ENCODE assay signal across 9 cellular contexts in genomic region chr2:70992945-70993688, GRCh38. TPM values are rescaled to one million over a fixed set of nuclear protein-coding genes. Genes with fewer than 3 reads are reported as not detected.
DNase-seq lines count a peak whose midpoint lies in the region; ATAC-seq, FAIRE-seq and TF ChIP-seq lines count a peak whose summit lies in the region.
"Had no signal": no experiment of that assay in that cellular context is flagged by ENCODE, and none has a peak within 500 bp of the region (broad histone marks: within the 10 kb centered on the region; RNA-seq: fewer than 3 reads in every experiment).

No MANE protein-coding gene starts in this region.

- no peaks in the 10 kb centered on the region for H3K9me3 Mint-ChIP-seq in endodermal cell

- H3K36me3 ChIP-seq in PC-9 (ENCODE audit: low read depth) (no peaks in the 10 kb centered on the region), endodermal cell (ENCODE audit: control insufficient read depth, insufficient read depth, low read length) (peaks cover 26% of the 10 kb centered on the region)

- H3K27me3 ChIP-seq in PC-9 (ENCODE audit: insufficient read depth, low read depth): no peaks in the 10 kb centered on the region
- H3K27me3 ChIP-seq in endodermal cell (ENCODE audit: control insufficient read depth, insufficient read depth, low read length, poor library complexity, severe bottlenecking): peaks cover 1% of the 10 kb centered on the region

- CTCF ChIA-PET in PC-9 (lab: Charles Lee): no interaction called here

- DNase-seq in GM12891 (ENCODE audit: insufficient read length, low spot score) (no peak), PC-9 (no peak), endodermal cell (peak; percentile 29), retinal pigment epithelial cell (ENCODE audit: low read depth) (no peak)
- DNase-seq in stimulated activated CD4-positive, alpha-beta T cell treated with anti-CD3 and anti-CD28 coated beads, Interleukin-2, amount 100 ng/mL, for 24 hours: no peak

- POLR2A ChIA-PET in PC-9 (lab: Charles Lee; ENCODE audit: unreplicated experiment): no interaction called here

- H3K4me1 ChIP-seq in PC-9 (replicated peaks; ENCODE audit: insufficient read depth) (peaks cover 20% of the 10 kb centered on the region), endodermal cell (ENCODE audit: control insufficient read depth, insufficient read depth, low read length) (peaks cover 3% of the 10 kb centered on the region)

- H3K79me2 ChIP-seq in PC-9 (ENCODE audit: low read depth): peaks cover 19% of the 10 kb centered on the region

- peak overlapping the region; percentile 87 for H3K4me2 ChIP-seq in PC-9

- 96% methylated on average over 10 to 11 of the region's 11 CpGs for WGBS in endodermal cell (ENCODE audit: insufficient coverage in 1 of 2, insufficient read length in 1 of 2), 2 experiments

- H3K27ac ChIP-seq in PC-9 (no peak overlapping the region), endodermal cell (ENCODE audit: low read depth, low read length) (no peak overlapping the region)

- H3K4me3 Mint-ChIP-seq in endodermal cell: peak overlapping the region; percentile 90

- no peak for FAIRE-seq in GM12891 (lab: Jason Lieb, UNC)
- FAIRE-seq: islet of Langerhans had no signal

- H3K9me3 ChIP-seq in PC-9 (ENCODE audit: insufficient read depth, low read depth) (no peaks in the 10 kb centered on the region), endodermal cell (ENCODE audit: control insufficient read depth, low read length) (no peaks in the 10 kb centered on the region)

- peaks cover 4% of the 10 kb centered on the region; the same call in 1 of the 2 replicates for H3F3A ChIP-seq in PC-9 (ENCODE audit: insufficient read depth, low read depth)

- no peaks in the 10 kb centered on the region for H3K27me3 Mint-ChIP-seq in endodermal cell (ENCODE audit: insufficient read depth)

- H3K9ac ChIP-seq in endodermal cell (ENCODE audit: extremely low read depth, low read length, poor library complexity, severe bottlenecking): no peak overlapping the region

- H3K4me1 Mint-ChIP-seq in endodermal cell: peaks cover 9% of the 10 kb centered on the region

- peaks cover 21% of the 10 kb centered on the region for H3K36me3 Mint-ChIP-seq in endodermal cell (ENCODE audit: low read depth)

- intact Hi-C loops in PC-9 (cut with micrococcal nuclease; ENCODE audit: unreplicated experiment): no loop called here

- TSS peak; percentile 44 for BruUV-seq in PC-9 (replicated peaks; lab: Mats Ljungman, UMichigan)

- H3K4me3 ChIP-seq in PC-9: peak overlapping the region; percentile 80; the same call in 1 of the 2 replicates
- H3K4me3 ChIP-seq in endodermal cell (ENCODE audit: low read length): peak overlapping the region; percentile 83
- peak overlapping the region; percentile 83 for H3K4me3 ChIP-seq in retinal pigment epithelial cell (ENCODE audit: low read length)

- no peak overlapping the region for H3K27ac Mint-ChIP-seq in endodermal cell

- H4K20me1 ChIP-seq in PC-9 (ENCODE audit: insufficient read depth): no peaks in the 10 kb centered on the region

- H2AFZ ChIP-seq in PC-9: no peak overlapping the region

- TF ChIP-seq CTCF in PC-9 (conservative IDR thresholded peaks at IDR 0.05): no peak
- TF ChIP-seq CTCF in endodermal cell (conservative IDR thresholded peaks at IDR 0.05): no peak
- no peak for TF ChIP-seq CTCF in retinal pigment epithelial cell (conservative IDR thresholded peaks at IDR 0.05; ENCODE audit: low read depth, low read length)

- TF ChIP-seq POLR2A in GM12891 (IDR thresholded peaks at IDR 0.05; ENCODE audit: low read depth, low read length): no peak

- no peaks in the 10 kb centered on the region for H3K9me2 ChIP-seq in PC-9 (ENCODE audit: insufficient read depth)

- no peak for ATAC-seq in GM18511 (IDR thresholded peaks at IDR 0.05; ENCODE audit: unreplicated experiment)
- no peak for ATAC-seq in GM19397 (IDR thresholded peaks at IDR 0.05; ENCODE audit: unreplicated experiment)
- ATAC-seq in HG03520 (IDR thresholded peaks at IDR 0.05; ENCODE audit: unreplicated experiment): no peak

TF ChIP-seq in GM12891, 5 proteins besides CTCF, POLR2A, EP300 and RAD21:
- TF ChIP-seq PAX5 (IDR thresholded peaks at IDR 0.05; ENCODE audit: insufficient read depth, low read length, severe bottlenecking) (no peak), POU2F2 (IDR thresholded peaks at IDR 0.05; ENCODE audit: low read depth, low read length) (no peak), SPI1 (IDR thresholded peaks at IDR 0.05; ENCODE audit: low read depth, low read length) (peak; percentile 32; the same call in 1 of the 2 replicates), POLR2AphosphoS5 (IDR thresholded peaks at IDR 0.05; ENCODE audit: low read depth, low read length) (no peak), TAF1 (IDR thresholded peaks at IDR 0.05; ENCODE audit: low read depth, low read length) (no peak)

RNA-seq across cellular contexts. Expression of gene TEX261, which starts 1.6 kb away (rescaled TPM):
- 24.3 TPM for polyA plus RNA-seq in GM12891 (2012; ENCODE audit: low read depth, missing spikeins)
- total RNA-seq in PC-9 (2021): 30.3 and 47.6 TPM in 2 replicates
- 10 to 100 TPM; 13.3 to 19.9 TPM for total RNA-seq in endodermal cell
- polyA plus RNA-seq in endodermal cell (2013, experiment 1 of 2): 33.6 TPM
- polyA plus RNA-seq in endodermal cell (2013, experiment 2 of 2): 25.2 TPM

RNA-seq across cellular contexts. Expression of gene ANKRD53, which starts 14.7 kb away (rescaled TPM):
- polyA plus RNA-seq in GM12891 (2012; ENCODE audit: low read depth, missing spikeins): 0.14 TPM
- total RNA-seq in PC-9 (2021) (not detected in 2 replicates), endodermal cell (under 1 TPM; 0.24 to 0.97 TPM)
- 1.1 TPM for polyA plus RNA-seq in endodermal cell (2013, experiment 1 of 2)
- polyA plus RNA-seq in endodermal cell (2013, experiment 2 of 2): 0.62 TPM

RNA-seq across cellular contexts. Expression of gene ATP6V1B1, which starts 57.4 kb away (rescaled TPM):
- polyA plus RNA-seq in GM12891 (2012; ENCODE audit: low read depth, missing spikeins): not detected
- total RNA-seq in PC-9 (2021): 7.8 and 13.9 TPM in 2 replicates
- total RNA-seq in endodermal cell: not detected
- 1.1 TPM for polyA plus RNA-seq in endodermal cell (2013, experiment 1 of 2)
- 0.79 TPM for polyA plus RNA-seq in endodermal cell (2013, experiment 2 of 2)
